Comparison of ENCODE assay signal across 32 cellular contexts in genomic region chr3:129040039-129040336, GRCh38. TPM values are rescaled to one million over a fixed set of nuclear protein-coding genes. Genes with fewer than 3 reads are reported as not detected.
"Had no signal": no experiment of that assay in that cellular context is flagged by ENCODE, and none has a peak within 500 bp of the region (broad histone marks: within the 10 kb centered on the region; RNA-seq: fewer than 3 reads in every experiment).

No MANE protein-coding gene starts in this region.

- H3K4me2 ChIP-seq: smooth muscle cell had no signal

- H3K27me3 Mint-ChIP-seq: activated naive CD8-positive, alpha-beta T cell had no signal

- H3K27ac ChIP-seq: body of pancreas, cardiac muscle cell, coronary artery, dorsolateral prefrontal cortex, left ventricle myocardium inferior, neutrophil, ovary, stomach, thyroid gland, upper lobe of right lung had no signal

- H3K36me3 ChIP-seq: cardiac muscle cell, left ventricle myocardium inferior, neutrophil, ovary, stomach, thyroid gland, upper lobe of right lung had no signal

- H3K9me3 Mint-ChIP-seq: activated T-cell treated with anti-CD3 and anti-CD28 coated beads, Interleukin-2, amount 50 U/mL, for 72 hours; effector memory CD8-positive, alpha-beta T cell; natural killer cell had no signal

- H3K27ac Mint-ChIP-seq: activated naive CD8-positive, alpha-beta T cell; activated T-cell treated with anti-CD3 and anti-CD28 coated beads, Interleukin-2, amount 50 U/mL, for 72 hours; effector memory CD8-positive, alpha-beta T cell; natural killer cell; progenitor cell of endocrine pancreas; stimulated activated naive B cell treated with anti-CD40 and anti-IgM and Interleukin-4, amounts not matched to agents 10 μg/mL and 1 μg/mL and 100 μg/mL, for 72 hours had no signal

- H3K4me1 ChIP-seq: body of pancreas, upper lobe of right lung had no signal

- H3K9me3 ChIP-seq: body of pancreas, neutrophil, ovary, stomach, thyroid gland, upper lobe of right lung had no signal

- H3K4me3 Mint-ChIP-seq: activated naive CD8-positive, alpha-beta T cell; activated T-cell treated with anti-CD3 and anti-CD28 coated beads, Interleukin-2, amount 50 U/mL, for 72 hours; effector memory CD8-positive, alpha-beta T cell; natural killer cell; stimulated activated naive B cell treated with anti-CD40 and anti-IgM and Interleukin-4, amounts not matched to agents 10 μg/mL and 1 μg/mL and 100 μg/mL, for 72 hours had no signal

- H3K4me3 ChIP-seq: body of pancreas, cardiac muscle cell, coronary artery, dorsolateral prefrontal cortex, left ventricle myocardium inferior, lung, ovary, smooth muscle cell, stomach, thyroid gland, upper lobe of right lung had no signal

- DNase-seq: activated CD4-positive, alpha-beta T cell treated with anti-CD3 and anti-CD28 coated beads for 4 hours; activated CD4-positive, alpha-beta T cell treated with anti-CD3 and anti-CD28 coated beads, Interleukin-2, amount 50 U/mL, for 4 hours; activated naive CD4-positive, alpha-beta T cell treated with Interleukin-2 at 50 U/mL for 16 hours; activated T-cell treated with anti-CD3 and anti-CD28 coated beads for 4 hours; activated T-cell treated with anti-CD3 and anti-CD28 coated beads, Interleukin-2, amount 50 U/mL, for 72 hours; cerebellar nuclear complex; effector memory CD8-positive, alpha-beta T cell; foreskin fibroblast; hippocampal formation; kidney glomerular epithelial cell; left ventricle myocardium inferior; natural killer cell; stimulated activated CD4-positive, alpha-beta T cell treated with anti-CD3 and anti-CD28 coated beads, Interleukin-1b, Interleukin-23, amount 100 ng/mL, for 48 hours; stimulated activated CD4-positive, alpha-beta T cell treated with anti-CD3 and anti-CD28 coated beads, Interleukin-4, amount 100 ng/mL, for 4 hours; stimulated activated CD8-positive, alpha-beta memory T cell treated with anti-CD3 and anti-CD28 coated beads, Interleukin-4, amount 100 ng/mL, for 48 hours; stimulated activated naive B cell treated with anti-CD40 and anti-IgM and Interleukin-4, amounts not matched to agents 10 μg/mL and 1 μg/mL and 100 μg/mL, for 72 hours; T-helper 1 cell; upper lobe of right lung had no signal

- H3K27me3 ChIP-seq: body of pancreas, cardiac muscle cell, ovary, stomach, thyroid gland, upper lobe of right lung had no signal

- H3K36me3 Mint-ChIP-seq: activated naive CD8-positive, alpha-beta T cell; natural killer cell had no signal

- ATAC-seq: activated T-cell treated with anti-CD3 and anti-CD28 coated beads, Interleukin-2, amount 50 U/mL, for 72 hours; effector memory CD8-positive, alpha-beta T cell; esophagus mucosa; natural killer cell; stimulated activated naive B cell treated with anti-CD40 and anti-IgM and Interleukin-4, amounts not matched to agents 10 μg/mL and 1 μg/mL and 100 μg/mL, for 72 hours had no signal

RNA-seq across cellular contexts. Expression of gene GP9, which starts 20.6 kb away (rescaled TPM):
- total RNA-seq: activated T-cell treated with anti-CD3 and anti-CD28 coated beads, Interleukin-2, amount 50 U/mL, for 72 hours; body of pancreas; cardiac muscle cell; esophagus mucosa; left ventricle myocardium inferior; ovary; progenitor cell of endocrine pancreas; renal cortical epithelial cell; smooth muscle cell; stomach; thyroid gland had no signal
- polyA plus RNA-seq: cardiac muscle cell, ovary, smooth muscle cell, stomach had no signal

RNA-seq across cellular contexts. Expression of gene EFCC1, which starts 38.9 kb away (rescaled TPM):
- total RNA-seq: cardiac muscle cell, renal cortical epithelial cell, smooth muscle cell had no signal

RNA-seq across cellular contexts. Expression of gene CFAP92, which starts 46.1 kb away (rescaled TPM):
- total RNA-seq: body of pancreas had no signal
